1 cellular context compared by ENCODE assay signal in genomic region chr12:113222730-113223531, GRCh38.
TF ChIP-seq lines count a peak whose summit lies in the region.

No MANE protein-coding gene starts in this region.

TF ChIP-seq in HepG2, 621 proteins besides CTCF, POLR2A, EP300 and RAD21 (continued from another document and continues in another):
- TF ChIP-seq MXI1 (IDR thresholded peaks at IDR 0.05; ENCODE audit: borderline replicate concordance, low read depth, low read length) = 0 out of 3 replicates have a peak, but pooled peaks have one; percentile 12
- no peak for TF ChIP-seq AKAP8 (CRISPR knock-in tag; IDR thresholded peaks at IDR 0.05)
- peak; percentile 46; the same call in 1 of the 2 replicates for TF ChIP-seq TGIF2 (CRISPR knock-in tag; IDR thresholded peaks at IDR 0.05)
- peak; percentile 80 for TF ChIP-seq BCL6 (CRISPR knock-in tag; IDR thresholded peaks at IDR 0.05)
- TF ChIP-seq, protein P1, sequence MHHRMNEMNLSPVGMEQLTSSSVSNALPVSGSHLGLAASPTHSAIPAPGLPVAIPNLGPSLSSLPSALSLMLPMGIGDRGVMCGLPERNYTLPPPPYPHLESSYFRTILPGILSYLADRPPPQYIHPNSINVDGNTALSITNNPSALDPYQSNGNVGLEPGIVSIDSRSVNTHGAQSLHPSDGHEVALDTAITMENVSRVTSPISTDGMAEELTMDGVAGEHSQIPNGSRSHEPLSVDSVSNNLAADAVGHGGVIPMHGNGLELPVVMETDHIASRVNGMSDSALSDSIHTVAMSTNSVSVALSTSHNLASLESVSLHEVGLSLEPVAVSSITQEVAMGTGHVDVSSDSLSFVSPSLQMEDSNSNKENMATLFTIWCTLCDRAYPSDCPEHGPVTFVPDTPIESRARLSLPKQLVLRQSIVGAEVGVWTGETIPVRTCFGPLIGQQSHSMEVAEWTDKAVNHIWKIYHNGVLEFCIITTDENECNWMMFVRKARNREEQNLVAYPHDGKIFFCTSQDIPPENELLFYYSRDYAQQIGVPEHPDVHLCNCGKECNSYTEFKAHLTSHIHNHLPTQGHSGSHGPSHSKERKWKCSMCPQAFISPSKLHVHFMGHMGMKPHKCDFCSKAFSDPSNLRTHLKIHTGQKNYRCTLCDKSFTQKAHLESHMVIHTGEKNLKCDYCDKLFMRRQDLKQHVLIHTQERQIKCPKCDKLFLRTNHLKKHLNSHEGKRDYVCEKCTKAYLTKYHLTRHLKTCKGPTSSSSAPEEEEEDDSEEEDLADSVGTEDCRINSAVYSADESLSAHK (CRISPR knock-in tag; IDR thresholded peaks at IDR 0.05; ENCODE audit: borderline replicate concordance) = no peak
- peak; percentile 36; the same call in 1 of the 2 replicates for TF ChIP-seq MIXL1 (CRISPR knock-in tag; IDR thresholded peaks at IDR 0.05)
- peak; percentile 18 for TF ChIP-seq CREM (IDR thresholded peaks at IDR 0.05)
- TF ChIP-seq CREM (CRISPR knock-in tag; IDR thresholded peaks at IDR 0.05) = no peak
- TF ChIP-seq FOXA3 (CRISPR knock-in tag; IDR thresholded peaks at IDR 0.05) = peak; percentile 66
- TF ChIP-seq ZBTB21 (CRISPR knock-in tag; IDR thresholded peaks at IDR 0.05) = no peak
- TF ChIP-seq GTF2F1 (IDR thresholded peaks at IDR 0.05; ENCODE audit: low read length) = no peak
- no peak for TF ChIP-seq ZNF282 (IDR thresholded peaks at IDR 0.05; ENCODE audit: partially characterized antibody)
- peak; percentile 64; the same call in 1 of the 2 replicates for TF ChIP-seq MEIS1 (CRISPR knock-in tag; IDR thresholded peaks at IDR 0.05; ENCODE audit: borderline replicate concordance)
- TF ChIP-seq ZNF18 (CRISPR knock-in tag; IDR thresholded peaks at IDR 0.05; ENCODE audit: insufficient replicate concordance) = peak; percentile 6
- TF ChIP-seq ZNF737 (CRISPR knock-in tag; IDR thresholded peaks at IDR 0.05; ENCODE audit: borderline replicate concordance) = no peak
- TF ChIP-seq HDAC2 (CRISPR knock-in tag; IDR thresholded peaks at IDR 0.05) = peak; percentile 60; the same call in 1 of the 2 replicates
- TF ChIP-seq U2AF2 (IDR thresholded peaks at IDR 0.05; ENCODE audit: low read depth, low read length) = no peak
- TF ChIP-seq THAP7 (CRISPR knock-in tag; IDR thresholded peaks at IDR 0.05) = no peak
- no peak for TF ChIP-seq ZNF382 (CRISPR knock-in tag; IDR thresholded peaks at IDR 0.05; ENCODE audit: borderline replicate concordance)
- no peak for TF ChIP-seq ZNF207 (IDR thresholded peaks at IDR 0.05; ENCODE audit: borderline replicate concordance)
- peak; percentile 22; the same call in 1 of the 2 replicates for TF ChIP-seq CEBPG (CRISPR knock-in tag; IDR thresholded peaks at IDR 0.05)
- peak; percentile 53 for TF ChIP-seq RARA (CRISPR knock-in tag; IDR thresholded peaks at IDR 0.05)
- TF ChIP-seq ZBTB42 (CRISPR knock-in tag; IDR thresholded peaks at IDR 0.05) = no peak
- TF ChIP-seq ZNF44 (CRISPR knock-in tag; IDR thresholded peaks at IDR 0.05) = no peak
- no peak for TF ChIP-seq ISL2 (CRISPR knock-in tag; IDR thresholded peaks at IDR 0.05)
- TF ChIP-seq, protein P2, sequence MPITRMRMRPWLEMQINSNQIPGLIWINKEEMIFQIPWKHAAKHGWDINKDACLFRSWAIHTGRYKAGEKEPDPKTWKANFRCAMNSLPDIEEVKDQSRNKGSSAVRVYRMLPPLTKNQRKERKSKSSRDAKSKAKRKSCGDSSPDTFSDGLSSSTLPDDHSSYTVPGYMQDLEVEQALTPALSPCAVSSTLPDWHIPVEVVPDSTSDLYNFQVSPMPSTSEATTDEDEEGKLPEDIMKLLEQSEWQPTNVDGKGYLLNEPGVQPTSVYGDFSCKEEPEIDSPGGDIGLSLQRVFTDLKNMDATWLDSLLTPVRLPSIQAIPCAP (CRISPR knock-in tag; IDR thresholded peaks at IDR 0.05; ENCODE audit: low read depth) = no peak
- no peak for TF ChIP-seq BRD4 (CRISPR knock-in tag; IDR thresholded peaks at IDR 0.05)
- TF ChIP-seq POLR2AphosphoS2 (IDR thresholded peaks at IDR 0.05; ENCODE audit: low read depth, low read length) = no peak
- TF ChIP-seq PHF21A (CRISPR knock-in tag; IDR thresholded peaks at IDR 0.05) = peak; percentile 27; the same call in 1 of the 2 replicates
- TF ChIP-seq, protein P3, sequence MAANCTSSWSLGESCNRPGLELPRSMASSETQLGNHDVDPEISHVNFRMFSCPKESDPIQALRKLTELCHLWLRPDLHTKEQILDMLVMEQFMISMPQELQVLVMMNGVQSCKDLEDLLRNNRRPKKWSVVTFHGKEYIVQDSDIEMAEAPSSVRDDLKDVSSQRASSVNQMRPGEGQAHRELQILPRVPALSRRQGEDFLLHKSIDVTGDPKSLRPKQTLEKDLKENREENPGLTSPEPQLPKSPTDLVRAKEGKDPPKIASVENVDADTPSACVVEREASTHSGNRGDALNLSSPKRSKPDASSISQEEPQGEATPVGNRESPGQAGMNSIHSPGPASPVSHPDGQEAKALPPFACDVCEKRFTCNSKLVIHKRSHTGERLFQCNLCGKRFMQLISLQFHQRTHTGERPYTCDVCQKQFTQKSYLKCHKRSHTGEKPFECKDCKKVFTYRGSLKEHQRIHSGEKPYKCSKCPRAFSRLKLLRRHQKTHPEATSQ (CRISPR knock-in tag; IDR thresholded peaks at IDR 0.05; ENCODE audit: borderline replicate concordance) = no peak
- no peak for TF ChIP-seq ZNF619 (CRISPR knock-in tag; IDR thresholded peaks at IDR 0.05)
- TF ChIP-seq, protein P4, sequence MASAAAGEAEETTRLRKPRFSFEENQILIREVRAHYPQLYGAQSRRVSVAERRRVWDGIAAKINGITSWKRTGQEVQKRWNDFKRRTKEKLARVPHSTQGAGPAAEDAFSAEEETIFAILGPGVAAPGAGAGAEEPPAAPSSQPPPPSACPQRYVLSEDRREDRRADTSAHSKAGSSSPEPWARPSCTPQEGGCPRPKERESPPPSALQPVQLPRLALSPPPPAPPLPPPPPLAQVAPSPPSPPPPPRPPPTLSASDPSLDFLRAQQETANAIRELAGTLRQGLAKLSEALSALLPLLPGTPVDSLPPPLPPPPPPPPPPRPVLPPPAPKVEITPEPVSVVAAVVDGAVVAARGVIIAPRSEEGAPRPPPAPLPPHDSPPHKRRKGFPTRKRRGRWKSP (CRISPR knock-in tag; IDR thresholded peaks at IDR 0.05) = no peak
- TF ChIP-seq ZNF556 (CRISPR knock-in tag; IDR thresholded peaks at IDR 0.05; ENCODE audit: borderline replicate concordance) = peak; percentile 49; the same call in 1 of the 2 replicates
- TF ChIP-seq YY1 (IDR thresholded peaks at IDR 0.05; ENCODE audit: insufficient read depth, insufficient replicate concordance, low read depth, low read length) = no peak
- no peak for TF ChIP-seq CERS6 (CRISPR knock-in tag; IDR thresholded peaks at IDR 0.05)
- TF ChIP-seq ZNF234 (CRISPR knock-in tag; conservative IDR thresholded peaks at IDR 0.05) = no peak
- TF ChIP-seq GFI1 (CRISPR knock-in tag; IDR thresholded peaks at IDR 0.05; ENCODE audit: borderline replicate concordance) = no peak
- TF ChIP-seq ZBTB49 (CRISPR knock-in tag; IDR thresholded peaks at IDR 0.05; ENCODE audit: borderline replicate concordance) = no peak
- no peak for TF ChIP-seq ZBTB7A (CRISPR knock-in tag; IDR thresholded peaks at IDR 0.05)
- no peak for TF ChIP-seq NFYB (CRISPR knock-in tag; IDR thresholded peaks at IDR 0.05)
- TF ChIP-seq ZBTB39 (CRISPR knock-in tag; IDR thresholded peaks at IDR 0.05) = no peak
- no peak for TF ChIP-seq PHB2 (IDR thresholded peaks at IDR 0.05; ENCODE audit: partially characterized antibody)
- TF ChIP-seq HOXA9 (CRISPR knock-in tag; IDR thresholded peaks at IDR 0.05; ENCODE audit: borderline replicate concordance) = no peak
- no peak for TF ChIP-seq ZNF781 (CRISPR knock-in tag; IDR thresholded peaks at IDR 0.05; ENCODE audit: borderline replicate concordance, not compliant biosample characterization)
- TF ChIP-seq TP53 (CRISPR knock-in tag; conservative IDR thresholded peaks at IDR 0.05) = no peak
- TF ChIP-seq ZZZ3 (CRISPR knock-in tag; IDR thresholded peaks at IDR 0.05; ENCODE audit: borderline replicate concordance) = no peak
- no peak for TF ChIP-seq NKX3-1 (CRISPR knock-in tag; IDR thresholded peaks at IDR 0.05)
- 0 out of 2 replicates have a peak, but pooled peaks have one; percentile 21 for TF ChIP-seq FOXJ3 (CRISPR knock-in tag; IDR thresholded peaks at IDR 0.05; ENCODE audit: borderline replicate concordance)
- 0 out of 2 replicates have a peak, but pooled peaks have one; percentile 17 for TF ChIP-seq ZNF292 (CRISPR knock-in tag; IDR thresholded peaks at IDR 0.05; ENCODE audit: borderline replicate concordance, low read depth)
- 0 out of 4 replicates have a peak, but pooled peaks of 1 of the 2 experiments have one; percentile 5 for TF ChIP-seq NR2F1 (CRISPR knock-in tag; IDR thresholded peaks at IDR 0.05)
- TF ChIP-seq KLF9 (CRISPR knock-in tag; IDR thresholded peaks at IDR 0.05; ENCODE audit: low read depth) = no peak
- TF ChIP-seq MAFK (conservative IDR thresholded peaks at IDR 0.05 in 1 of 2, IDR thresholded peaks at IDR 0.05 in 1 of 2; ENCODE audit: low read length in 2 of 2) = peak; percentile 83 to 86
- no peak for TF ChIP-seq SKI (IDR thresholded peaks at IDR 0.05; ENCODE audit: partially characterized antibody)
- no peak for TF ChIP-seq ZNF616 (CRISPR knock-in tag; IDR thresholded peaks at IDR 0.05; ENCODE audit: low read depth)
